Comparison of ENCODE assay signal across 1 cellular context in genomic region chr6:32190054-32190945, GRCh38.
TF ChIP-seq lines count a peak whose summit lies in the region.

Gene PBX2 (minus strand): TSS chr6:32190202. CDS start chr6:32189915, 287 bp downstream.

TF ChIP-seq in HepG2, 621 proteins besides CTCF, POLR2A, EP300 and RAD21 (continued from another document):
- TF ChIP-seq, protein P1, sequence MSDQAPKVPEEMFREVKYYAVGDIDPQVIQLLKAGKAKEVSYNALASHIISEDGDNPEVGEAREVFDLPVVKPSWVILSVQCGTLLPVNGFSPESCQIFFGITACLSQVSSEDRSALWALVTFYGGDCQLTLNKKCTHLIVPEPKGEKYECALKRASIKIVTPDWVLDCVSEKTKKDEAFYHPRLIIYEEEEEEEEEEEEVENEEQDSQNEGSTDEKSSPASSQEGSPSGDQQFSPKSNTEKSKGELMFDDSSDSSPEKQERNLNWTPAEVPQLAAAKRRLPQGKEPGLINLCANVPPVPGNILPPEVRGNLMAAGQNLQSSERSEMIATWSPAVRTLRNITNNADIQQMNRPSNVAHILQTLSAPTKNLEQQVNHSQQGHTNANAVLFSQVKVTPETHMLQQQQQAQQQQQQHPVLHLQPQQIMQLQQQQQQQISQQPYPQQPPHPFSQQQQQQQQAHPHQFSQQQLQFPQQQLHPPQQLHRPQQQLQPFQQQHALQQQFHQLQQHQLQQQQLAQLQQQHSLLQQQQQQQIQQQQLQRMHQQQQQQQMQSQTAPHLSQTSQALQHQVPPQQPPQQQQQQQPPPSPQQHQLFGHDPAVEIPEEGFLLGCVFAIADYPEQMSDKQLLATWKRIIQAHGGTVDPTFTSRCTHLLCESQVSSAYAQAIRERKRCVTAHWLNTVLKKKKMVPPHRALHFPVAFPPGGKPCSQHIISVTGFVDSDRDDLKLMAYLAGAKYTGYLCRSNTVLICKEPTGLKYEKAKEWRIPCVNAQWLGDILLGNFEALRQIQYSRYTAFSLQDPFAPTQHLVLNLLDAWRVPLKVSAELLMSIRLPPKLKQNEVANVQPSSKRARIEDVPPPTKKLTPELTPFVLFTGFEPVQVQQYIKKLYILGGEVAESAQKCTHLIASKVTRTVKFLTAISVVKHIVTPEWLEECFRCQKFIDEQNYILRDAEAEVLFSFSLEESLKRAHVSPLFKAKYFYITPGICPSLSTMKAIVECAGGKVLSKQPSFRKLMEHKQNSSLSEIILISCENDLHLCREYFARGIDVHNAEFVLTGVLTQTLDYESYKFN (CRISPR knock-in tag; conservative IDR thresholded peaks at IDR 0.05): peak; percentile 66
- peak; percentile 53; the same call in 1 of the 2 replicates for TF ChIP-seq ZNF580 (CRISPR knock-in tag; IDR thresholded peaks at IDR 0.05; ENCODE audit: borderline replicate concordance, low read depth)
- TF ChIP-seq, protein P2, sequence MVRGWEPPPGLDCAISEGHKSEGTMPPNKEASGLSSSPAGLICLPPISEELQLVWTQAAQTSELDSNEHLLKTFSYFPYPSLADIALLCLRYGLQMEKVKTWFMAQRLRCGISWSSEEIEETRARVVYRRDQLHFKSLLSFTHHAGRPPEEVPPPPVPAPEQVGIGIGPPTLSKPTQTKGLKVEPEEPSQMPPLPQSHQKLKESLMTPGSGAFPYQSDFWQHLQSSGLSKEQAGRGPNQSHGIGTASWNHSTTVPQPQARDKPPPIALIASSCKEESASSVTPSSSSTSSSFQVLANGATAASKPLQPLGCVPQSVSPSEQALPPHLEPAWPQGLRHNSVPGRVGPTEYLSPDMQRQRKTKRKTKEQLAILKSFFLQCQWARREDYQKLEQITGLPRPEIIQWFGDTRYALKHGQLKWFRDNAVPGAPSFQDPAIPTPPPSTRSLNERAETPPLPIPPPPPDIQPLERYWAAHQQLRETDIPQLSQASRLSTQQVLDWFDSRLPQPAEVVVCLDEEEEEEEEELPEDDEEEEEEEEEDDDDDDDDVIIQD (CRISPR knock-in tag; IDR thresholded peaks at IDR 0.05; ENCODE audit: low read depth): peak; percentile 68
- TF ChIP-seq PHF8 (CRISPR knock-in tag; IDR thresholded peaks at IDR 0.05): 0 out of 2 replicates have a peak, but pooled peaks have one; percentile 33
- peak; percentile 56; the same call in 1 of the 2 replicates for TF ChIP-seq ZNF34 (CRISPR knock-in tag; IDR thresholded peaks at IDR 0.05; ENCODE audit: borderline replicate concordance)
- TF ChIP-seq MLX (CRISPR knock-in tag; IDR thresholded peaks at IDR 0.05): no peak
- TF ChIP-seq ZNF746 (CRISPR knock-in tag; IDR thresholded peaks at IDR 0.05): peak; percentile 94
- TF ChIP-seq KDM6A (CRISPR knock-in tag; IDR thresholded peaks at IDR 0.05; ENCODE audit: low read depth): 0 out of 2 replicates have a peak, but pooled peaks have one; percentile 9
- TF ChIP-seq ZNF503 (CRISPR knock-in tag; IDR thresholded peaks at IDR 0.05): no peak
- TF ChIP-seq, protein P3, sequence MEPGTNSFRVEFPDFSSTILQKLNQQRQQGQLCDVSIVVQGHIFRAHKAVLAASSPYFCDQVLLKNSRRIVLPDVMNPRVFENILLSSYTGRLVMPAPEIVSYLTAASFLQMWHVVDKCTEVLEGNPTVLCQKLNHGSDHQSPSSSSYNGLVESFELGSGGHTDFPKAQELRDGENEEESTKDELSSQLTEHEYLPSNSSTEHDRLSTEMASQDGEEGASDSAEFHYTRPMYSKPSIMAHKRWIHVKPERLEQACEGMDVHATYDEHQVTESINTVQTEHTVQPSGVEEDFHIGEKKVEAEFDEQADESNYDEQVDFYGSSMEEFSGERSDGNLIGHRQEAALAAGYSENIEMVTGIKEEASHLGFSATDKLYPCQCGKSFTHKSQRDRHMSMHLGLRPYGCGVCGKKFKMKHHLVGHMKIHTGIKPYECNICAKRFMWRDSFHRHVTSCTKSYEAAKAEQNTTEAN (CRISPR knock-in tag; conservative IDR thresholded peaks at IDR 0.05): no peak
- TF ChIP-seq ZFX (CRISPR knock-in tag; IDR thresholded peaks at IDR 0.05; ENCODE audit: low read depth): peak; percentile 93
- TF ChIP-seq TCF7 (IDR thresholded peaks at IDR 0.05; ENCODE audit: low read depth): no peak
- 0 out of 2 replicates have a peak, but pooled peaks have one; percentile 29 for TF ChIP-seq MEIS2 (CRISPR knock-in tag; IDR thresholded peaks at IDR 0.05)
- no peak for TF ChIP-seq U2AF2 (IDR thresholded peaks at IDR 0.05; ENCODE audit: low read depth, low read length)
- TF ChIP-seq, protein P4, sequence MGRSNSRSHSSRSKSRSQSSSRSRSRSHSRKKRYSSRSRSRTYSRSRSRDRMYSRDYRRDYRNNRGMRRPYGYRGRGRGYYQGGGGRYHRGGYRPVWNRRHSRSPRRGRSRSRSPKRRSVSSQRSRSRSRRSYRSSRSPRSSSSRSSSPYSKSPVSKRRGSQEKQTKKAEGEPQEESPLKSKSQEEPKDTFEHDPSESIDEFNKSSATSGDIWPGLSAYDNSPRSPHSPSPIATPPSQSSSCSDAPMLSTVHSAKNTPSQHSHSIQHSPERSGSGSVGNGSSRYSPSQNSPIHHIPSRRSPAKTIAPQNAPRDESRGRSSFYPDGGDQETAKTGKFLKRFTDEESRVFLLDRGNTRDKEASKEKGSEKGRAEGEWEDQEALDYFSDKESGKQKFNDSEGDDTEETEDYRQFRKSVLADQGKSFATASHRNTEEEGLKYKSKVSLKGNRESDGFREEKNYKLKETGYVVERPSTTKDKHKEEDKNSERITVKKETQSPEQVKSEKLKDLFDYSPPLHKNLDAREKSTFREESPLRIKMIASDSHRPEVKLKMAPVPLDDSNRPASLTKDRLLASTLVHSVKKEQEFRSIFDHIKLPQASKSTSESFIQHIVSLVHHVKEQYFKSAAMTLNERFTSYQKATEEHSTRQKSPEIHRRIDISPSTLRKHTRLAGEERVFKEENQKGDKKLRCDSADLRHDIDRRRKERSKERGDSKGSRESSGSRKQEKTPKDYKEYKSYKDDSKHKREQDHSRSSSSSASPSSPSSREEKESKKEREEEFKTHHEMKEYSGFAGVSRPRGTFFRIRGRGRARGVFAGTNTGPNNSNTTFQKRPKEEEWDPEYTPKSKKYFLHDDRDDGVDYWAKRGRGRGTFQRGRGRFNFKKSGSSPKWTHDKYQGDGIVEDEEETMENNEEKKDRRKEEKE (IDR thresholded peaks at IDR 0.05): no peak
- TF ChIP-seq GTF3A (CRISPR knock-in tag; conservative IDR thresholded peaks at IDR 0.05): no peak
- TF ChIP-seq NFKB2 (CRISPR knock-in tag; IDR thresholded peaks at IDR 0.05; ENCODE audit: borderline replicate concordance): peak; percentile 85; the same call in 1 of the 2 replicates
- TF ChIP-seq ZNF83 (CRISPR knock-in tag; IDR thresholded peaks at IDR 0.05; ENCODE audit: borderline replicate concordance): 0 out of 2 replicates have a peak, but pooled peaks have one; percentile 35
- peak; percentile 99 for TF ChIP-seq ZNF710 (CRISPR knock-in tag; IDR thresholded peaks at IDR 0.05; ENCODE audit: borderline replicate concordance)
- TF ChIP-seq, protein P5, sequence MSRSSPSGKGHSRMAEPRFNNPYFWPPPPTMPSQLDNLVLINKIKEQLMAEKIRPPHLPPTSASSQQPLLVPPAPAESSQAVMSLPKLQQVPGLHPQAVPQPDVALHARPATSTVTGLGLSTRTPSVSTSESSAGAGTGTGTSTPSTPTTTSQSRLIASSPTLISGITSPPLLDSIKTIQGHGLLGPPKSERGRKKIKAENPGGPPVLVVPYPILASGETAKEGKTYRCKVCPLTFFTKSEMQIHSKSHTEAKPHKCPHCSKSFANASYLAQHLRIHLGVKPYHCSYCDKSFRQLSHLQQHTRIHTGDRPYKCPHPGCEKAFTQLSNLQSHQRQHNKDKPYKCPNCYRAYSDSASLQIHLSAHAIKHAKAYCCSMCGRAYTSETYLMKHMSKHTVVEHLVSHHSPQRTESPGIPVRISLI (CRISPR knock-in tag; IDR thresholded peaks at IDR 0.05; ENCODE audit: borderline replicate concordance): no peak
- TF ChIP-seq NCOA2 (CRISPR knock-in tag; IDR thresholded peaks at IDR 0.05): peak; percentile 16; the same call in 1 of the 2 replicates
- TF ChIP-seq NFKBIZ (CRISPR knock-in tag; IDR thresholded peaks at IDR 0.05): peak; percentile 17; the same call in 1 of the 2 replicates
- TF ChIP-seq YEATS2 (CRISPR knock-in tag; IDR thresholded peaks at IDR 0.05; ENCODE audit: borderline replicate concordance): peak; percentile 54; the same call in 1 of the 2 replicates
- TF ChIP-seq MAZ (IDR thresholded peaks at IDR 0.05; ENCODE audit: borderline replicate concordance, low read depth, low read length): peak; percentile 88; the same call in 1 of the 2 replicates
- TF ChIP-seq MAZ (CRISPR knock-in tag; IDR thresholded peaks at IDR 0.05; ENCODE audit: low read depth): peak; percentile 69; the same call in 1 of the 2 replicates
- TF ChIP-seq ZNF737 (CRISPR knock-in tag; IDR thresholded peaks at IDR 0.05; ENCODE audit: borderline replicate concordance): no peak
- peak; percentile 77 for TF ChIP-seq POLR2G (IDR thresholded peaks at IDR 0.05; ENCODE audit: low read depth, low read length)
- no peak for TF ChIP-seq HCFC1 (IDR thresholded peaks at IDR 0.05; ENCODE audit: low read depth, low read length)
TF ChIP-seq in HepG2: peak in this region for 165.
